In genomic region chr17:27424941-27425340, GRCh38 we compare ENCODE assay signal across 28 cellular contexts.
"Had no signal": no experiment of that assay in that cellular context is flagged by ENCODE, and none has a peak within 500 bp of the region (broad histone marks: within the 10 kb centered on the region; RNA-seq: fewer than 3 reads in every experiment).

No MANE protein-coding gene starts in this region.

- H3K36me3 ChIP-seq: heart right ventricle, neutrophil, right atrium auricular region, right lobe of liver, tibial nerve, upper lobe of left lung had no signal

- H3K27me3 ChIP-seq: heart right ventricle, hepatocyte, neutrophil, right atrium auricular region, right lobe of liver, tibial nerve, upper lobe of left lung had no signal

- H3K36me3 Mint-ChIP-seq: memory B cell; naive thymus-derived CD8-positive, alpha-beta T cell; stimulated activated memory B cell treated with anti-CD40 and anti-IgM and Interleukin-4, amounts not matched to agents 10 μg/mL and 1 μg/mL and 100 μg/mL, for 72 hours had no signal

- H3K79me2 ChIP-seq: hepatocyte, parathyroid adenoma had no signal

- ATAC-seq: heart right ventricle; left cardiac atrium; left lobe of liver; mucosa of descending colon; naive thymus-derived CD8-positive, alpha-beta T cell; right lobe of liver; stimulated activated memory B cell treated with anti-CD40 and anti-IgM and Interleukin-4, amounts not matched to agents 10 μg/mL and 1 μg/mL and 100 μg/mL, for 72 hours; stimulated activated naive CD8-positive, alpha-beta T cell treated with anti-CD3 and anti-CD28 coated beads, Interleukin-15, amount 100 ng/mL, for 72 hours had no signal

- H3K4me3 ChIP-seq: heart right ventricle, hepatocyte, mucosa of descending colon, right atrium auricular region, right lobe of liver, smooth muscle cell, tibial nerve, upper lobe of left lung had no signal

- H3K9me3 Mint-ChIP-seq: memory B cell; naive thymus-derived CD8-positive, alpha-beta T cell; neural crest cell; stimulated activated memory B cell treated with anti-CD40 and anti-IgM and Interleukin-4, amounts not matched to agents 10 μg/mL and 1 μg/mL and 100 μg/mL, for 72 hours had no signal

- H3K4me1 ChIP-seq: heart right ventricle, parathyroid adenoma, right atrium auricular region, right lobe of liver, tibial nerve, upper lobe of left lung had no signal

- H2AFZ ChIP-seq: hepatocyte, parathyroid adenoma had no signal

- DNase-seq: heart right ventricle; kidney glomerular epithelial cell; left cardiac atrium; midbrain; mucosa of descending colon; naive thymus-derived CD8-positive, alpha-beta T cell; occipital lobe; right lobe of liver; stimulated activated CD4-positive, alpha-beta T cell treated with anti-CD3 and anti-CD28 coated beads, Interleukin-1b, Interleukin-23, amount 100 ng/mL, for 48 hours; stimulated activated CD4-positive, alpha-beta T cell treated with anti-CD3 and anti-CD28 coated beads, Interleukin-2, amount 100 ng/mL, for 48 hours; stimulated activated CD4-positive, alpha-beta T cell treated with anti-CD3 and anti-CD28 coated beads, Interleukin-4, amount 100 ng/mL, for 4 hours; stimulated activated CD8-positive, alpha-beta memory T cell treated with anti-CD3 and anti-CD28 coated beads, Interleukin-4, amount 100 ng/mL, for 48 hours; stimulated activated naive CD4-positive, alpha-beta T cell treated with Interleukin-2 at 50 U/mL for 16 hours; stimulated activated naive CD8-positive, alpha-beta T cell treated with anti-CD3 and anti-CD28 coated beads, Interleukin-15, amount 100 ng/mL, for 72 hours; substantia nigra had no signal

- H3K27me3 Mint-ChIP-seq: progenitor cell of endocrine pancreas; stimulated activated memory B cell treated with anti-CD40 and anti-IgM and Interleukin-4, amounts not matched to agents 10 μg/mL and 1 μg/mL and 100 μg/mL, for 72 hours; stimulated activated naive CD8-positive, alpha-beta T cell treated with anti-CD3 and anti-CD28 coated beads, Interleukin-15, amount 100 ng/mL, for 72 hours had no signal

- H3K27ac Mint-ChIP-seq: memory B cell; naive thymus-derived CD8-positive, alpha-beta T cell; nephron; progenitor cell of endocrine pancreas; stimulated activated memory B cell treated with anti-CD40 and anti-IgM and Interleukin-4, amounts not matched to agents 10 μg/mL and 1 μg/mL and 100 μg/mL, for 72 hours; stimulated activated naive CD8-positive, alpha-beta T cell treated with anti-CD3 and anti-CD28 coated beads, Interleukin-15, amount 100 ng/mL, for 72 hours had no signal

- H3K27ac ChIP-seq: heart right ventricle, hepatocyte, neutrophil, parathyroid adenoma, right atrium auricular region, right lobe of liver, tibial nerve, upper lobe of left lung had no signal

- H3K9ac ChIP-seq: parathyroid adenoma had no signal

- H3K9me3 ChIP-seq: mucosa of descending colon, neutrophil, right atrium auricular region, right lobe of liver, tibial nerve, upper lobe of left lung had no signal

- H3K4me2 ChIP-seq: hepatocyte, smooth muscle cell had no signal

- H3K4me1 Mint-ChIP-seq: memory B cell; naive thymus-derived CD8-positive, alpha-beta T cell; nephron; neural crest cell; stimulated activated memory B cell treated with anti-CD40 and anti-IgM and Interleukin-4, amounts not matched to agents 10 μg/mL and 1 μg/mL and 100 μg/mL, for 72 hours had no signal

- H3K4me3 Mint-ChIP-seq: memory B cell; naive thymus-derived CD8-positive, alpha-beta T cell; nephron; neural crest cell; stimulated activated memory B cell treated with anti-CD40 and anti-IgM and Interleukin-4, amounts not matched to agents 10 μg/mL and 1 μg/mL and 100 μg/mL, for 72 hours; stimulated activated naive CD8-positive, alpha-beta T cell treated with anti-CD3 and anti-CD28 coated beads, Interleukin-15, amount 100 ng/mL, for 72 hours had no signal
